ENCODE assay signal across 24 cellular contexts in genomic region chr10:34104829-34105572, GRCh38.
DNase-seq lines count a peak whose midpoint lies in the region; ATAC-seq and TF ChIP-seq lines count a peak whose summit lies in the region.
"Had no signal": no experiment of that assay in that cellular context is flagged by ENCODE, and none has a peak within 500 bp of the region (broad histone marks: within the 10 kb centered on the region; RNA-seq: fewer than 3 reads in every experiment).

No MANE protein-coding gene starts in this region.

- H3K9me3 Mint-ChIP-seq in endodermal cell = no peaks in the 10 kb centered on the region
- H3K9me3 Mint-ChIP-seq in T-cell = peaks cover 0 to 6% (median 0%) of the 10 kb centered on the region in 3 donors
- H3K9me3 Mint-ChIP-seq: activated T-helper 17 cell treated with anti-CD3 and anti-CD28 coated beads, Interleukin-2, amount 50 U/mL, for 72 hours had no signal

- no peak for TF ChIP-seq CTCF in endodermal cell (conservative IDR thresholded peaks at IDR 0.05)
- no peak for TF ChIP-seq CTCF in thoracic aorta (IDR thresholded peaks at IDR 0.05)
- no peak for TF ChIP-seq CTCF in OCI-LY7 (conservative IDR thresholded peaks at IDR 0.05; ENCODE audit: low read length)

- H3K4me3 ChIP-seq in HUES48 (ENCODE audit: low read depth, low read length) (no peak overlapping the region), endodermal cell (ENCODE audit: low read length) (no peak overlapping the region), thoracic aorta (peak overlapping the region; percentile 44), OCI-LY7 (ENCODE audit: low read depth, low read length, poor library complexity, severe bottlenecking) (no peak overlapping the region)
- H3K4me3 ChIP-seq: GM23248 had no signal

- H3K4me3 Mint-ChIP-seq in endodermal cell (no peak overlapping the region), T-cell (no peak overlapping the region)
- H3K4me3 Mint-ChIP-seq: activated naive CD8-positive, alpha-beta T cell treated with anti-CD3 and anti-CD28 coated beads, Interleukin-2, amount 10 ng/mL, durations not matched to agents 7 days and 5 days; activated T-helper 17 cell treated with anti-CD3 and anti-CD28 coated beads, Interleukin-2, amount 50 U/mL, for 72 hours; naive thymus-derived CD4-positive, alpha-beta T cell; stimulated activated memory B cell treated with anti-CD40 and anti-IgM and Interleukin-4, amounts not matched to agents 10 μg/mL and 1 μg/mL and 100 μg/mL, for 72 hours had no signal

- H3K79me2 ChIP-seq in OCI-LY7 (ENCODE audit: insufficient read depth, low read depth, low read length) = no peaks in the 10 kb centered on the region
- H3K79me2 ChIP-seq: parathyroid adenoma had no signal

- H3K4me1 Mint-ChIP-seq in endodermal cell (peaks cover 15% of the 10 kb centered on the region), T-cell (no peaks in the 10 kb centered on the region)
- H3K4me1 Mint-ChIP-seq: activated naive CD8-positive, alpha-beta T cell treated with anti-CD3 and anti-CD28 coated beads, Interleukin-2, amount 10 ng/mL, durations not matched to agents 7 days and 5 days; activated T-helper 17 cell treated with anti-CD3 and anti-CD28 coated beads, Interleukin-2, amount 50 U/mL, for 72 hours; stimulated activated memory B cell treated with anti-CD40 and anti-IgM and Interleukin-4, amounts not matched to agents 10 μg/mL and 1 μg/mL and 100 μg/mL, for 72 hours had no signal

- BruUV-seq in OCI-LY7 (replicated peaks; lab: Mats Ljungman, UMichigan) = no TSS peak

- H3K4me2 ChIP-seq in OCI-LY7 (ENCODE audit: low read length) = no peak overlapping the region

- H3K27me3 ChIP-seq in HUES48 (ENCODE audit: control insufficient read depth, insufficient read depth, low read length) (no peaks in the 10 kb centered on the region), endodermal cell (ENCODE audit: control insufficient read depth, insufficient read depth, low read length, poor library complexity, severe bottlenecking) (no peaks in the 10 kb centered on the region), thoracic aorta (replicated peaks; ENCODE audit: insufficient read depth) (no peaks in the 10 kb centered on the region)

- peaks cover 8% of the 10 kb centered on the region for H3K4me1 ChIP-seq in HUES48 (ENCODE audit: control insufficient read depth, insufficient read depth, low read length)
- H3K4me1 ChIP-seq in endodermal cell (ENCODE audit: control insufficient read depth, insufficient read depth, low read length) = peaks cover 7% of the 10 kb centered on the region
- peaks cover 0 to 41% of the 10 kb centered on the region in 2 donors for H3K4me1 ChIP-seq in thoracic aorta (ENCODE audit: control insufficient read depth in 1 of 2, low read depth in 2 of 2)
- no peaks in the 10 kb centered on the region for H3K4me1 ChIP-seq in OCI-LY7 (ENCODE audit: insufficient read depth, low read length, poor library complexity, severe bottlenecking)
- H3K4me1 ChIP-seq: parathyroid adenoma had no signal

- WGBS in endodermal cell (ENCODE audit: insufficient coverage in 1 of 2, insufficient read length in 1 of 2), 2 experiments = 65 to 66% methylated on average over 16 of the region's 16 CpGs

- POLR2A ChIA-PET in OCI-LY7 (lab: Charles Lee) (interaction anchor here (0.6 kb wide), 2 partner anchors 193 to 1932 kb away, joined by 3 read pairs; no protein-coding TSS in a partner anchor), T-cell (lab: Charles Lee) (no interaction called here)

- H3K9me3 ChIP-seq in HUES48 (ENCODE audit: control insufficient read depth, insufficient read depth, low read length) (no peaks in the 10 kb centered on the region), endodermal cell (ENCODE audit: control insufficient read depth, low read length) (no peaks in the 10 kb centered on the region), thoracic aorta (no peaks in the 10 kb centered on the region), OCI-LY7 (ENCODE audit: low read length) (no peaks in the 10 kb centered on the region)

- no peaks in the 10 kb centered on the region for H4K20me1 ChIP-seq in OCI-LY7 (ENCODE audit: insufficient read depth, low read length)

- CTCF ChIA-PET in OCI-LY7 (lab: Charles Lee; ENCODE audit: unreplicated experiment) = no interaction called here
- CTCF ChIA-PET in T-cell (lab: Charles Lee) = no interaction called here

- H3K36me3 ChIP-seq in HUES48 (ENCODE audit: control insufficient read depth, insufficient read depth, low read length) (no peaks in the 10 kb centered on the region), endodermal cell (ENCODE audit: control insufficient read depth, insufficient read depth, low read length) (no peaks in the 10 kb centered on the region), thoracic aorta (no peaks in the 10 kb centered on the region), OCI-LY7 (ENCODE audit: insufficient read depth, low read length) (no peaks in the 10 kb centered on the region)

- DNase-seq in endodermal cell = peak; percentile 76
- DNase-seq in left kidney (ENCODE audit: low read depth, low spot score) = peak; percentile 31
- no peak for DNase-seq in thoracic aorta (ENCODE audit: low spot score)
- no peak for DNase-seq in OCI-LY7 (ENCODE audit: low spot score)
- no peak for DNase-seq in T-cell
- DNase-seq in hepatic stellate cell (ENCODE audit: low spot score) = no peak
- DNase-seq: activated CD4-positive, alpha-beta T cell treated with anti-CD3 and anti-CD28 coated beads, Interleukin-2, amount 50 U/mL, for 1 hour; activated naive CD8-positive, alpha-beta T cell treated with anti-CD3 and anti-CD28 coated beads, Interleukin-2, amount 10 ng/mL, durations not matched to agents 7 days and 5 days; cerebellar nuclear complex; erythroblast; GM23248; left cardiac atrium; naive thymus-derived CD4-positive, alpha-beta T cell; NCI-H146; NCI-H524; NK-92 treated with Interleukin-12 subunit alpha and Interleukin-12 subunit beta, amount 100 ng/mL, for 24 hours; stimulated activated CD4-positive, alpha-beta T cell treated with anti-CD3 and anti-CD28 coated beads, Interleukin-2, amount 100 ng/mL, for 24 hours; T-helper 2 cell had no signal

- no peak overlapping the region for H2AFZ ChIP-seq in OCI-LY7 (ENCODE audit: low read length)
- H2AFZ ChIP-seq: GM23248, parathyroid adenoma had no signal

- H3K27ac ChIP-seq in HUES48 (ENCODE audit: low read depth, low read length) (peak overlapping the region; percentile 48), endodermal cell (ENCODE audit: low read depth, low read length) (no peak overlapping the region), thoracic aorta (no peak overlapping the region), OCI-LY7 (ENCODE audit: low read depth, low read length, poor library complexity, severe bottlenecking) (no peak overlapping the region)
- H3K27ac ChIP-seq: GM23248, HL-60, parathyroid adenoma, VCaP had no signal

- H3K27ac Mint-ChIP-seq in endodermal cell (peak overlapping the region; percentile 65), T-cell (no peak overlapping the region)
- H3K27ac Mint-ChIP-seq: activated naive CD8-positive, alpha-beta T cell treated with anti-CD3 and anti-CD28 coated beads, Interleukin-2, amount 10 ng/mL, durations not matched to agents 7 days and 5 days; activated T-helper 17 cell treated with anti-CD3 and anti-CD28 coated beads, Interleukin-2, amount 50 U/mL, for 72 hours; naive thymus-derived CD4-positive, alpha-beta T cell; stimulated activated memory B cell treated with anti-CD40 and anti-IgM and Interleukin-4, amounts not matched to agents 10 μg/mL and 1 μg/mL and 100 μg/mL, for 72 hours had no signal

- ATAC-seq in thoracic aorta (ENCODE audit: insufficient number of reproducible peaks, low FRiP score, low read depth) (no peak), T-cell (replicated peaks in 1 of 4) (no peak)
- ATAC-seq: activated T-helper 17 cell treated with anti-CD3 and anti-CD28 coated beads, Interleukin-2, amount 50 U/mL, for 72 hours; left cardiac atrium; naive thymus-derived CD4-positive, alpha-beta T cell; stimulated activated memory B cell treated with anti-CD40 and anti-IgM and Interleukin-4, amounts not matched to agents 10 μg/mL and 1 μg/mL and 100 μg/mL, for 72 hours had no signal

- peaks cover 4% of the 10 kb centered on the region for H3K27me3 Mint-ChIP-seq in endodermal cell (ENCODE audit: insufficient read depth)
- peaks cover 0 to 3% of the 10 kb centered on the region in 2 donors for H3K27me3 Mint-ChIP-seq in T-cell
- H3K27me3 Mint-ChIP-seq: stimulated activated memory B cell treated with anti-CD40 and anti-IgM and Interleukin-4, amounts not matched to agents 10 μg/mL and 1 μg/mL and 100 μg/mL, for 72 hours had no signal

- H3K9ac ChIP-seq in HUES48 (ENCODE audit: low read depth, low read length) (peak overlapping the region; percentile 1; the same call in 1 of the 2 replicates), endodermal cell (ENCODE audit: extremely low read depth, low read length, poor library complexity, severe bottlenecking) (no peak overlapping the region)
- H3K9ac ChIP-seq: GM23248, parathyroid adenoma had no signal

- H3K36me3 Mint-ChIP-seq in endodermal cell (ENCODE audit: low read depth) (no peaks in the 10 kb centered on the region), T-cell (no peaks in the 10 kb centered on the region)
- H3K36me3 Mint-ChIP-seq: activated naive CD8-positive, alpha-beta T cell treated with anti-CD3 and anti-CD28 coated beads, Interleukin-2, amount 10 ng/mL, durations not matched to agents 7 days and 5 days; naive thymus-derived CD4-positive, alpha-beta T cell; stimulated activated memory B cell treated with anti-CD40 and anti-IgM and Interleukin-4, amounts not matched to agents 10 μg/mL and 1 μg/mL and 100 μg/mL, for 72 hours had no signal

- intact Hi-C loops in OCI-LY7 (cut with micrococcal nuclease; ENCODE audit: unreplicated experiment) = no loop called here

- H3K9me2 ChIP-seq in OCI-LY7 (ENCODE audit: insufficient read depth, low read length) = no peaks in the 10 kb centered on the region

Comparison
In these comparisons a context has a peak if more than half of its experiments do, and no peak if none do; other contexts are left out.
1. DNase-seq: peak in endodermal cell (single experiment) and left kidney (single experiment); none in thoracic aorta (single experiment), OCI-LY7 (single experiment), T-cell (0 of 34) and hepatic stellate cell (single experiment).